31 cellular contexts compared by ENCODE assay signal in the genomic region with DNA sequence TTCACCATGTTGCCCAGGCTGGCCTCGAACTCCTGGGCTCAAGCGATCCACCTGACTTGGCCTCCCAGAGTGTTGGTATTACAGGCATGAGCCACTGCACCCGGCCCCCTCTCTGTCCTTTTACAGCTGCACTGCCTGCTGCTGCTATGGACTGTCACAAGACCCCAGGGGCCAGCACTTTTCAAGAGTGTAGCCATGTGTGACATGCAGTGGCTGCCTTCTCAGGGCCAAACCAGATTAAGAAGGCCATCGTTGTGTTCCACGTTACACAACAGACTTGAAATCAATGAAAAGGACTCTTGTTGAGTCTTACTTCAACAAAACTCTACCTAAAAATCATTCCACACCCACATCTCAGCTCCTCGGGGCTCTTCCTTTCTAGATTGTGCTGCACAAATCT.
"Had no signal": no experiment of that assay in that cellular context is flagged by ENCODE, and none has a peak within 500 bp of the region (broad histone marks: within the 10 kb centered on the region; RNA-seq: fewer than 3 reads in every experiment).

No MANE protein-coding gene starts in this region.

- DNase-seq: activated CD4-positive, alpha-beta memory T cell treated with anti-CD3 and anti-CD28 coated beads, Interleukin-2, amount 10 ng/mL, durations not matched to agents 7 days and 5 days; activated CD4-positive, alpha-beta T cell treated with anti-CD3 and anti-CD28 coated beads, Interleukin-2, amount 10 ng/mL, durations not matched to agents 7 days and 5 days; activated CD4-positive, CD25-positive, alpha-beta regulatory T cell treated with anti-CD3 and anti-CD28 coated beads, Interleukin-2, amount 50 U/mL, for 72 hours; activated CD8-positive, alpha-beta memory T cell treated with anti-CD3 and anti-CD28 coated beads, Interleukin-2, amount 50 U/mL, for 48 hours; activated gamma-delta T cell; activated naive CD4-positive, alpha-beta T cell treated with anti-CD3 and anti-CD28 coated beads, Interleukin-2, amount 50 U/mL, for 16 hours; activated T-cell treated with anti-CD3 and anti-CD28 coated beads, Interleukin-2, amount 50 U/mL, for 24 hours; amniotic stem cell; central memory CD4-positive, alpha-beta T cell; effector CD4-positive, alpha-beta T cell; esophagus squamous epithelium; left lung; lower lobe of right lung; natural killer cell; ovary; retina; sigmoid colon; small intestine; stimulated activated CD4-positive, alpha-beta T cell treated with anti-CD3 and anti-CD28 coated beads, Interleukin-4, amount 100 ng/mL, for 4 hours; stimulated activated CD8-positive, alpha-beta memory T cell treated with anti-CD3 and anti-CD28 coated beads, Interleukin-4, amount 100 ng/mL, for 48 hours; stimulated activated naive CD8-positive, alpha-beta T cell treated with anti-CD3 and anti-CD28 coated beads, Interleukin-15, amount 100 ng/mL, for 72 hours; substantia nigra; T-helper 9 cell; upper lobe of left lung had no signal

- H3K9me3 ChIP-seq: breast epithelium, esophagus squamous epithelium, left lung, lower lobe of right lung, ovary, prostate gland, upper lobe of left lung had no signal

- H3K9me3 Mint-ChIP-seq: activated CD4-positive, alpha-beta memory T cell treated with anti-CD3 and anti-CD28 coated beads, Interleukin-2, amount 10 ng/mL, durations not matched to agents 7 days and 5 days; activated CD4-positive, alpha-beta T cell treated with anti-CD3 and anti-CD28 coated beads, Interleukin-2, amount 10 ng/mL, durations not matched to agents 7 days and 5 days; activated T-cell treated with anti-CD3 and anti-CD28 coated beads, Interleukin-2, amount 50 U/mL, for 24 hours; stimulated activated memory B cell treated with anti-CD40 and anti-IgM and Interleukin-4, amounts not matched to agents 10 μg/mL and 1 μg/mL and 100 μg/mL, for 72 hours had no signal

- H3K4me3 Mint-ChIP-seq: activated CD4-positive, alpha-beta memory T cell treated with anti-CD3 and anti-CD28 coated beads, Interleukin-2, amount 10 ng/mL, durations not matched to agents 7 days and 5 days; activated CD4-positive, alpha-beta T cell treated with anti-CD3 and anti-CD28 coated beads, Interleukin-2, amount 10 ng/mL, durations not matched to agents 7 days and 5 days; activated T-cell treated with anti-CD3 and anti-CD28 coated beads, Interleukin-2, amount 50 U/mL, for 24 hours; dendritic cell treated with granulocyte-macrophage colony-stimulating factor and Interleukin-4, amounts not matched to agents 40 ng/mL and 50 ng/mL, for 4 days; natural killer cell; stimulated activated memory B cell treated with anti-CD40 and anti-IgM and Interleukin-4, amounts not matched to agents 10 μg/mL and 1 μg/mL and 100 μg/mL, for 72 hours; stimulated activated naive CD8-positive, alpha-beta T cell treated with anti-CD3 and anti-CD28 coated beads, Interleukin-15, amount 100 ng/mL, for 72 hours had no signal

- FAIRE-seq: endometrium, small intestine, TTC549 had no signal

- H3K36me3 ChIP-seq: breast epithelium, esophagus squamous epithelium, left lung, lower lobe of right lung, ovary, prostate gland, sigmoid colon, upper lobe of left lung had no signal

- ATAC-seq: lower lobe of right lung; natural killer cell; stimulated activated memory B cell treated with anti-CD40 and anti-IgM and Interleukin-4, amounts not matched to agents 10 μg/mL and 1 μg/mL and 100 μg/mL, for 72 hours; stimulated activated naive CD8-positive, alpha-beta T cell treated with anti-CD3 and anti-CD28 coated beads, Interleukin-15, amount 100 ng/mL, for 72 hours had no signal

- H3K27ac Mint-ChIP-seq: activated CD4-positive, alpha-beta memory T cell treated with anti-CD3 and anti-CD28 coated beads, Interleukin-2, amount 10 ng/mL, durations not matched to agents 7 days and 5 days; activated CD4-positive, alpha-beta T cell treated with anti-CD3 and anti-CD28 coated beads, Interleukin-2, amount 10 ng/mL, durations not matched to agents 7 days and 5 days; activated T-cell treated with anti-CD3 and anti-CD28 coated beads, Interleukin-2, amount 50 U/mL, for 24 hours; dendritic cell treated with granulocyte-macrophage colony-stimulating factor and Interleukin-4, amounts not matched to agents 40 ng/mL and 50 ng/mL, for 4 days; natural killer cell; stimulated activated memory B cell treated with anti-CD40 and anti-IgM and Interleukin-4, amounts not matched to agents 10 μg/mL and 1 μg/mL and 100 μg/mL, for 72 hours; stimulated activated naive CD8-positive, alpha-beta T cell treated with anti-CD3 and anti-CD28 coated beads, Interleukin-15, amount 100 ng/mL, for 72 hours had no signal

- H3K4me1 ChIP-seq: breast epithelium, lower lobe of right lung, prostate gland, sigmoid colon had no signal

- H3K27me3 ChIP-seq: breast epithelium, esophagus squamous epithelium, left lung, ovary, sigmoid colon, upper lobe of left lung had no signal

- H3K36me3 Mint-ChIP-seq: natural killer cell; stimulated activated memory B cell treated with anti-CD40 and anti-IgM and Interleukin-4, amounts not matched to agents 10 μg/mL and 1 μg/mL and 100 μg/mL, for 72 hours had no signal

- H3K4me3 ChIP-seq: breast epithelium, esophagus squamous epithelium, left lung, lower lobe of right lung, ovary, prostate gland, sigmoid colon, upper lobe of left lung had no signal

- H3K27ac ChIP-seq: breast epithelium, epithelial cell of prostate, esophagus squamous epithelium, lower lobe of right lung, ovary, prostate gland, sigmoid colon, upper lobe of left lung had no signal

- H3K27me3 Mint-ChIP-seq: activated CD4-positive, alpha-beta memory T cell treated with anti-CD3 and anti-CD28 coated beads, Interleukin-2, amount 10 ng/mL, durations not matched to agents 7 days and 5 days; activated CD4-positive, alpha-beta T cell treated with anti-CD3 and anti-CD28 coated beads, Interleukin-2, amount 10 ng/mL, durations not matched to agents 7 days and 5 days; dendritic cell treated with granulocyte-macrophage colony-stimulating factor and Interleukin-4, amounts not matched to agents 40 ng/mL and 50 ng/mL, for 4 days; stimulated activated naive CD8-positive, alpha-beta T cell treated with anti-CD3 and anti-CD28 coated beads, Interleukin-15, amount 100 ng/mL, for 72 hours had no signal
